ENCODE assay signal across 13 cellular contexts in the genomic region with DNA sequence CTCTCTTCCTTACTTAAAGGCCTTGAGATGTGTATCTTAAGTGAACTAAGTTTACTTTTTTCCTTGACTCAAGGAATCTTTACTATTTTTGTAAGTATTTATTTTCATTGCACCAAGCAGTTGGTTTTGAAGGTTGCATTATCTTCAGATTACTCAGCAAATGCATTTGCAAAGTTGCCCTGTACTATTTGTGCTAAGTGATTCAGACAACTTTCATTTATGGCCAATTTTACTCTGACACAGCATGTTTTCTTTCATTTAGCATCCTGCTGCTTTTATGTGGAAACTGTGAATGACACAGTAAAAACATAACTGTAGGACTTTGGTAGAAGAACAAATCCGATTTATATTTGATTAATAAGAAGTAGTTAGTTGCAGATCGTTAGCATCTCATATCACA.
DNase-seq lines count a peak whose midpoint lies in the region; ATAC-seq, FAIRE-seq and TF ChIP-seq lines count a peak whose summit lies in the region.
"Had no signal": no experiment of that assay in that cellular context is flagged by ENCODE, and none has a peak within 500 bp of the region (broad histone marks: within the 10 kb centered on the region; RNA-seq: fewer than 3 reads in every experiment).

No MANE protein-coding gene starts in this region.

- peaks cover 0 to 3% of the 10 kb centered on the region in 2 experiments; a peak in 1 of 3 replicates for H3K36me3 ChIP-seq in HEK293 (ENCODE audit: control insufficient read depth in 2 of 2, insufficient read depth in 1 of 2, low read length in 2 of 2)

- H3K4me3 ChIP-seq in HEK293 (ENCODE audit: low read depth, low read length): no peak overlapping the region
- H3K4me3 ChIP-seq: spleen had no signal

- TF ChIP-seq CTCF in HEK293 (tag by site-specific recombination; IDR thresholded peaks at IDR 0.05): no peak

- CTCF ChIA-PET in HEK293 (lab: Yijun Ruan, JAX): no interaction called here

- H3K27me3 Mint-ChIP-seq in stimulated activated naive B cell treated with anti-CD40 and anti-IgM and Interleukin-4, amounts not matched to agents 10 μg/mL and 1 μg/mL and 100 μg/mL, for 72 hours: no peaks in the 10 kb centered on the region

- peaks cover 0 to 2% of the 10 kb centered on the region in 2 donors for H3K9me3 Mint-ChIP-seq in stimulated activated naive B cell treated with anti-CD40 and anti-IgM and Interleukin-4, amounts not matched to agents 10 μg/mL and 1 μg/mL and 100 μg/mL, for 72 hours

- FAIRE-seq in urothelium cell line (lab: Jason Lieb, UNC): no peak

- POLR2A ChIA-PET in HEK293 (lab: Yijun Ruan, JAX): no interaction called here

- H3K27ac ChIP-seq in HEK293 (ENCODE audit: extremely low read depth, low read depth, low read length): no peak overlapping the region
- H3K27ac ChIP-seq: spleen had no signal

- DNase-seq in amniotic epithelial cell (ENCODE audit: low read depth) (peak; percentile 94), glomerular visceral epithelial cell (ENCODE audit: extremely low spot score) (peak; percentile 11), urothelium cell line (ENCODE audit: low spot score) (peak; percentile 7), DMS53 treated with DMSO at 0.1 percent for 48 hours (lab: John Stamatoyannopoulos, UW; ENCODE audit: unreplicated experiment) (no peak)
- DNase-seq in stimulated activated naive B cell treated with anti-CD40 and anti-IgM and Interleukin-4, amounts not matched to agents 10 μg/mL and 1 μg/mL and 100 μg/mL, for 72 hours: no peak
- DNase-seq: activated CD8-positive, alpha-beta memory T cell treated with anti-CD3 and anti-CD28 coated beads for 24 hours; GF-D8; glutamatergic neuron; GOT3; NCI-H526 treated with DMSO at 0.1 percent for 48 hours; spleen had no signal

- peaks cover 0 to 5% of the 10 kb centered on the region in 2 donors for H3K4me1 Mint-ChIP-seq in stimulated activated naive B cell treated with anti-CD40 and anti-IgM and Interleukin-4, amounts not matched to agents 10 μg/mL and 1 μg/mL and 100 μg/mL, for 72 hours

- H3K36me3 Mint-ChIP-seq in stimulated activated naive B cell treated with anti-CD40 and anti-IgM and Interleukin-4, amounts not matched to agents 10 μg/mL and 1 μg/mL and 100 μg/mL, for 72 hours: peaks cover 2 to 7% of the 10 kb centered on the region in 2 donors

- no peaks in the 10 kb centered on the region for H3K9me3 ChIP-seq in HEK293 (ENCODE audit: control insufficient read depth, insufficient read depth, low read depth, low read length)
- H3K9me3 ChIP-seq: spleen had no signal

- no peak for ATAC-seq in HG03039 (IDR thresholded peaks at IDR 0.05; ENCODE audit: unreplicated experiment)
- no peak for ATAC-seq in stimulated activated naive B cell treated with anti-CD40 and anti-IgM and Interleukin-4, amounts not matched to agents 10 μg/mL and 1 μg/mL and 100 μg/mL, for 72 hours (replicated peaks)

- H3K27ac Mint-ChIP-seq in stimulated activated naive B cell treated with anti-CD40 and anti-IgM and Interleukin-4, amounts not matched to agents 10 μg/mL and 1 μg/mL and 100 μg/mL, for 72 hours: no peak overlapping the region

- no peak overlapping the region for H3K4me3 Mint-ChIP-seq in stimulated activated naive B cell treated with anti-CD40 and anti-IgM and Interleukin-4, amounts not matched to agents 10 μg/mL and 1 μg/mL and 100 μg/mL, for 72 hours

- no peaks in the 10 kb centered on the region for H3K4me1 ChIP-seq in HEK293 (ENCODE audit: control insufficient read depth, insufficient read depth, low read length)

TF ChIP-seq in HEK293, 187 proteins besides CTCF, POLR2A, EP300 and RAD21:
- peak; percentile 42; the same call in 1 of the 2 replicates for TF ChIP-seq ZIC2 (tag by site-specific recombination; IDR thresholded peaks at IDR 0.05)
- TF ChIP-seq, protein P1, sequence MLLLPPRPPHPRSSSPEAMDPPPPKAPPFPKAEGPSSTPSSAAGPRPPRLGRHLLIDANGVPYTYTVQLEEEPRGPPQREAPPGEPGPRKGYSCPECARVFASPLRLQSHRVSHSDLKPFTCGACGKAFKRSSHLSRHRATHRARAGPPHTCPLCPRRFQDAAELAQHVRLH (tag by site-specific recombination; IDR thresholded peaks at IDR 0.05): no peak

Comparison
In these comparisons a context has a peak if more than half of its experiments do, and no peak if none do; other contexts are left out.
1. DNase-seq: peak in amniotic epithelial cell (single experiment), glomerular visceral epithelial cell (single experiment) and urothelium cell line (single experiment); none in DMS53 treated with DMSO at 0.1 percent for 48 hours (single experiment) and stimulated activated naive B cell treated with anti-CD40 and anti-IgM and Interleukin-4, amounts not matched to agents 10 μg/mL and 1 μg/mL and 100 μg/mL, for 72 hours (single experiment).